ENCODE assay signal across 19 cellular contexts in the genomic region with DNA sequence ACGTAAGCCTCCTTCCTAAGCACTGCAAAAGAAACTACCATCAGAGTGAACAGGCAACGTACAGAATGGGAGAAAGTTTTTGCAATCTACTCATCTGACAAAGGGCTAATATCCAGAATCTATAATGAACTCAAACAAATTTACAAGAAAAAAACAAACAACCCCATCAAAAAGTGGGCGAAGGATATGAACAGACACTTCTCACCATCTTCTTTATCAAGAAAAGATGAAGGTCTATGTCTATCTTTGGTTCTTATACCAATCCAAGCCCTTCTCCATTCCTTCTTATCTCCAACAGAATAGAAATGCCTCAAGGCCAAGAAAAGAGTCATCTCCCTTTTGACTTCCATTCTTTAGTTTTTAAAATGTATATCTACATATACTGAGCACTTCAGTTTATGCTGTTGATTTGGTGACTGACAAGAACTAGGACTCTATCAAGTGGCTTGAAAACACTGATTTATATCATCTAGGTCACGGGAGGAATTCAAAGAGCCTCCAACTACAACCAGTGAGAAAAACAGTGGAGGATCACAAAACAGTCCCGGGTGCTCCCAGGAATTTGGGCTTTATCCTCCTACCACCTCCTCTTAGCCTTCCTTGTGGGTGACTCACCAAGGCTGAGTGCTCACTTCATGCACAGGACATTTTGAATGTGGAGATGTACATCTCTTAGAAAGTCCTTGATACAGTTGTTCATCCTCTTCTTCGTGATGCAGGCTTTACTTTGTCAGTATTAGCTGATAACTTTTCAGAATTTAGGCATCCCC. TPM values are rescaled to one million over a fixed set of nuclear protein-coding genes. Genes with fewer than 3 reads are reported as not detected.
DNase-seq lines count a peak whose midpoint lies in the region; ATAC-seq, FAIRE-seq and TF ChIP-seq lines count a peak whose summit lies in the region.
"Had no signal": no experiment of that assay in that cellular context is flagged by ENCODE, and none has a peak within 500 bp of the region (broad histone marks: within the 10 kb centered on the region; RNA-seq: fewer than 3 reads in every experiment).

No MANE protein-coding gene starts in this region.

- WGBS in mesendoderm (ENCODE audit: extremely low coverage, insufficient coverage, low lambda C conversion rate) = no CpG with 5 or more reads among the region's 6 CpGs
- 59 to 62% methylated on average over 6 of the region's 6 CpGs for WGBS in esophagus squamous epithelium, 2 donors
- WGBS in adrenal gland, 4 donors = 61 to 83% (median 69%) methylated on average over 6 of the region's 6 CpGs

- H3K4me1 ChIP-seq in mesendoderm (ENCODE audit: control insufficient read depth, low read depth, low read length) (no peaks in the 10 kb centered on the region), esophagus squamous epithelium (no peaks in the 10 kb centered on the region), adrenal gland (replicated peaks in 1 of 2) (peaks cover 0 to 4% of the 10 kb centered on the region in 2 donors)

- no peak overlapping the region for H3K56ac ChIP-seq in mesendoderm (ENCODE audit: low read length)

- POLR2A ChIA-PET in activated CD4-positive, alpha-beta T cell treated with anti-CD3 and anti-CD28 coated beads for 36 hours (lab: Charles Lee) = no interaction called here

- no peaks in the 10 kb centered on the region for H3K27me3 Mint-ChIP-seq in activated CD4-positive, alpha-beta T cell treated with anti-CD3 and anti-CD28 coated beads for 36 hours
- H3K27me3 Mint-ChIP-seq: progenitor cell of endocrine pancreas had no signal

- no peak overlapping the region for H4K8ac ChIP-seq in mesendoderm (ENCODE audit: low read depth, low read length)

- TF ChIP-seq POLR2A in esophagus squamous epithelium (IDR thresholded peaks at IDR 0.05) (no peak), adrenal gland (IDR thresholded peaks at IDR 0.05) (no peak)

- H3K9ac ChIP-seq in mesendoderm (ENCODE audit: low read length) = no peak overlapping the region

- no peak for DNase-seq in activated CD4-positive, alpha-beta T cell treated with anti-CD3 and anti-CD28 coated beads for 36 hours
- no peak for DNase-seq in activated CD4-positive, alpha-beta T cell treated with anti-CD3 and anti-CD28 coated beads, Interleukin-2, amount 50 U/mL, for 4 hours
- DNase-seq in bronchial epithelial cell (ENCODE audit: low read depth) (peak; percentile 30), mesendoderm (peak; percentile 37), esophagus squamous epithelium (lab: John Stamatoyannopoulos, UW) (no peak), adrenal gland (no peak), superior temporal gyrus (ENCODE audit: extremely low spot score) (no peak)
- DNase-seq: activated naive CD4-positive, alpha-beta T cell treated with anti-CD3 and anti-CD28 coated beads, Interleukin-2, amount 50 U/mL, for 16 hours; erythroblast; Karpas-422; naive thymus-derived CD4-positive, alpha-beta T cell; NCI-H510A; stimulated activated CD4-positive, alpha-beta T cell treated with anti-CD3 and anti-CD28 coated beads, Interleukin-12 subunit alpha, Interleukin-12 subunit beta, amount 100 ng/mL, for 4 hours had no signal

- H2BK15ac ChIP-seq in mesendoderm (replicated peaks; ENCODE audit: low read depth) = no peak overlapping the region

- H3K27ac ChIP-seq in mesendoderm (ENCODE audit: low read depth, low read length) (no peak overlapping the region), esophagus squamous epithelium (peak overlapping the region in 1 of 4 donors; percentile 38), adrenal gland (no peak overlapping the region)
- H3K27ac ChIP-seq: 22Rv1 had no signal

- FAIRE-seq in bronchial epithelial cell (lab: Jason Lieb, UNC) = no peak

- CTCF ChIA-PET in activated CD4-positive, alpha-beta T cell treated with anti-CD3 and anti-CD28 coated beads for 36 hours (lab: Charles Lee) = interaction anchor here (1.6 to 3.7 kb wide), 2 partner anchors 12 kb away, joined by 4 to 15 read pairs; no protein-coding TSS in a partner anchor

- no peak overlapping the region for H2AK5ac ChIP-seq in mesendoderm (ENCODE audit: low read length)

- H3K36me3 ChIP-seq in bronchial epithelial cell (ENCODE audit: control insufficient read depth, insufficient read depth, low read length) (no peaks in the 10 kb centered on the region), mesendoderm (ENCODE audit: control insufficient read depth, insufficient read depth, low read length) (no peaks in the 10 kb centered on the region), esophagus squamous epithelium (no peaks in the 10 kb centered on the region), adrenal gland (replicated peaks in 1 of 2) (no peaks in the 10 kb centered on the region)

- H3K4me1 Mint-ChIP-seq in activated CD4-positive, alpha-beta T cell treated with anti-CD3 and anti-CD28 coated beads for 36 hours = peaks cover 27% of the 10 kb centered on the region

- H3K36me3 Mint-ChIP-seq in activated CD4-positive, alpha-beta T cell treated with anti-CD3 and anti-CD28 coated beads for 36 hours (ENCODE audit: low read depth) = peaks cover 8% of the 10 kb centered on the region

- no peak overlapping the region for H4K5ac ChIP-seq in mesendoderm (ENCODE audit: low read length)

- no peaks in the 10 kb centered on the region for H3K9me3 ChIP-seq in esophagus squamous epithelium
- H3K9me3 ChIP-seq in adrenal gland (replicated peaks in 1 of 3) = no peaks in the 10 kb centered on the region

- TF ChIP-seq CTCF in bronchial epithelial cell (IDR thresholded peaks at IDR 0.05; ENCODE audit: insufficient read depth, low read length, severe bottlenecking) (no peak), esophagus squamous epithelium (IDR thresholded peaks at IDR 0.05) (no peak), adrenal gland (IDR thresholded peaks at IDR 0.05) (no peak)

- H3K4me2 ChIP-seq in mesendoderm (ENCODE audit: low read length) = no peak overlapping the region

- H3K18ac ChIP-seq in mesendoderm (ENCODE audit: low read length) = no peak overlapping the region

- H3K79me1 ChIP-seq in mesendoderm (ENCODE audit: low read length) = no peaks in the 10 kb centered on the region

- no peak overlapping the region for H2BK120ac ChIP-seq in mesendoderm (ENCODE audit: low read depth, low read length)

- no peak overlapping the region for H3K23ac ChIP-seq in mesendoderm (ENCODE audit: low read length)

- no peak overlapping the region for H3K4me3 Mint-ChIP-seq in activated CD4-positive, alpha-beta T cell treated with anti-CD3 and anti-CD28 coated beads for 36 hours

- H3K4me3 ChIP-seq in bronchial epithelial cell (ENCODE audit: low read depth, low read length) (no peak overlapping the region), mesendoderm (ENCODE audit: low read length) (no peak overlapping the region), esophagus squamous epithelium (no peak overlapping the region), adrenal gland (no peak overlapping the region)

- intact Hi-C loops in activated CD4-positive, alpha-beta T cell treated with anti-CD3 and anti-CD28 coated beads for 36 hours (cut with DNase I, micrococcal nuclease) = loop anchor here in 1 of 2 experiments (5.0 kb wide), 1 partner anchor 251 kb away; no protein-coding TSS in a partner anchor
- intact Hi-C loops in esophagus squamous epithelium (cut with DNase I) = no loop called here
- intact Hi-C loops in adrenal gland (cut with DNase I) = no loop called here

- H3K4ac ChIP-seq in mesendoderm (ENCODE audit: low read depth, low read length) = no peak overlapping the region

- H3K9me3 Mint-ChIP-seq in activated CD4-positive, alpha-beta T cell treated with anti-CD3 and anti-CD28 coated beads for 36 hours (ENCODE audit: low read depth) = no peaks in the 10 kb centered on the region
- H3K9me3 Mint-ChIP-seq: naive thymus-derived CD4-positive, alpha-beta T cell had no signal

- H2BK5ac ChIP-seq in mesendoderm (ENCODE audit: low read length) = no peak overlapping the region

- H3K27me3 ChIP-seq in bronchial epithelial cell (ENCODE audit: control insufficient read depth, insufficient read depth, low read length) = no peaks in the 10 kb centered on the region
- H3K27me3 ChIP-seq in mesendoderm (ENCODE audit: insufficient read depth, low read length, poor library complexity) = no peaks in the 10 kb centered on the region
- no peaks in the 10 kb centered on the region for H3K27me3 ChIP-seq in esophagus squamous epithelium
- no peaks in the 10 kb centered on the region for H3K27me3 ChIP-seq in adrenal gland

- peak; percentile 4 for ATAC-seq in activated CD4-positive, alpha-beta T cell treated with anti-CD3 and anti-CD28 coated beads for 36 hours
- ATAC-seq in HG02973 (IDR thresholded peaks at IDR 0.05; ENCODE audit: unreplicated experiment) = peak; percentile 24

- H3K79me2 ChIP-seq in mesendoderm (ENCODE audit: control insufficient read depth, insufficient read depth, low read length) = no peaks in the 10 kb centered on the region

- peak overlapping the region; percentile 67 for H3K27ac Mint-ChIP-seq in activated CD4-positive, alpha-beta T cell treated with anti-CD3 and anti-CD28 coated beads for 36 hours
- H3K27ac Mint-ChIP-seq: progenitor cell of endocrine pancreas had no signal

RNA-seq across cellular contexts. Expression of a gene that starts 15.3 kb away (rescaled TPM):
- total RNA-seq in activated CD4-positive, alpha-beta T cell treated with anti-CD3 and anti-CD28 coated beads for 36 hours = not detected
- total RNA-seq in bronchial epithelial cell (not detected in 2 replicates), esophagus squamous epithelium (under 1 TPM in 1 of 4 donors, not detected in 3; 0.70 TPM), adrenal gland (under 1 TPM in 1 of 8 donors, not detected in 7; 0.28 TPM)
- polyA plus RNA-seq in mesendoderm (2013, experiment 1 of 2) = not detected
- not detected for polyA plus RNA-seq in mesendoderm (2013, experiment 2 of 2)
- polyA plus RNA-seq in adrenal gland = not detected
- total RNA-seq: cerebellum, progenitor cell of endocrine pancreas, temporal lobe had no signal
- polyA plus RNA-seq: naive thymus-derived CD4-positive, alpha-beta T cell had no signal

RNA-seq across cellular contexts. Expression of a gene that starts 49.7 kb away (rescaled TPM):
- total RNA-seq in activated CD4-positive, alpha-beta T cell treated with anti-CD3 and anti-CD28 coated beads for 36 hours = not detected
- not detected in 2 replicates for total RNA-seq in bronchial epithelial cell
- 0.15 TPM for polyA plus RNA-seq in mesendoderm (2013, experiment 1 of 2)
- 0.20 TPM for polyA plus RNA-seq in mesendoderm (2013, experiment 2 of 2)
- total RNA-seq in esophagus squamous epithelium = not detected
- under 1 TPM in 1 of 8 donors, not detected in 7; 0.42 TPM for total RNA-seq in adrenal gland
- not detected for polyA plus RNA-seq in adrenal gland
- total RNA-seq: cerebellum, lower leg skin, progenitor cell of endocrine pancreas had no signal

Comparison
In these comparisons a context has a peak if more than half of its experiments do, and no peak if none do; other contexts are left out.
1. DNase-seq: peak in bronchial epithelial cell (single experiment) and mesendoderm (single experiment); none in activated CD4-positive, alpha-beta T cell treated with anti-CD3 and anti-CD28 coated beads for 36 hours (single experiment), activated CD4-positive, alpha-beta T cell treated with anti-CD3 and anti-CD28 coated beads, Interleukin-2, amount 50 U/mL, for 4 hours (0 of 2), esophagus squamous epithelium (single experiment), adrenal gland (0 of 7) and superior temporal gyrus (single experiment).